In the genomic region with DNA sequence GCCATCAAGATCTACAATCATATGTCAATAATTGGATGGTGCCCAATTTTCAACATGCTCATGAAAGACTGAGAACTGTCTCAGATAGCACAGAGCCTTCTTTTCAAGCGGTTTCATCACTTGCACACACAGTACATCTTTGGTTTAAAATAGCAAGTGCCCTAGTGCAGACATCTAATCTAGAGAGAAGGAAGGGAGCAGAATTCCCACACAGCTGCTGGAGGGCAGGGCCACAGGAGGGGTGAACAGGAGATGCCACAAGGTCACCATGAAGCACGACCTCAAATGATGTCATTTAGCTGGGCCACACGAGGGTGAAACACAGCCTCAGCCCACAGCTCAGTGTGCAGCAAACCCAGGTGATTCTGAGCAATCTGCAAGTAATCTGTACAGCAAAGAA, we compare ENCODE assay signal across 1 cellular context.
TF ChIP-seq lines count a peak whose summit lies in the region.

No MANE protein-coding gene starts in this region.

TF ChIP-seq in SK-N-SH treated with all-trans-retinoic acid at 6 μM for 48 hours, 23 proteins besides CTCF, POLR2A, EP300 and RAD21 (continued from another document):
- TF ChIP-seq, protein P1, sequence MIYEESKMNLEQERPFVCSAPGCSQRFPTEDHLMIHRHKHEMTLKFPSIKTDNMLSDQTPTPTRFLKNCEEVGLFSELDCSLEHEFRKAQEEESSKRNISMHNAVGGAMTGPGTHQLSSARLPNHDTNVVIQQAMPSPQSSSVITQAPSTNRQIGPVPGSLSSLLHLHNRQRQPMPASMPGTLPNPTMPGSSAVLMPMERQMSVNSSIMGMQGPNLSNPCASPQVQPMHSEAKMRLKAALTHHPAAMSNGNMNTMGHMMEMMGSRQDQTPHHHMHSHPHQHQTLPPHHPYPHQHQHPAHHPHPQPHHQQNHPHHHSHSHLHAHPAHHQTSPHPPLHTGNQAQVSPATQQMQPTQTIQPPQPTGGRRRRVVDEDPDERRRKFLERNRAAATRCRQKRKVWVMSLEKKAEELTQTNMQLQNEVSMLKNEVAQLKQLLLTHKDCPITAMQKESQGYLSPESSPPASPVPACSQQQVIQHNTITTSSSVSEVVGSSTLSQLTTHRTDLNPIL (CRISPR knock-in tag; IDR thresholded peaks at IDR 0.05; ENCODE audit: low read depth), result no peak
- TF ChIP-seq, protein P2, sequence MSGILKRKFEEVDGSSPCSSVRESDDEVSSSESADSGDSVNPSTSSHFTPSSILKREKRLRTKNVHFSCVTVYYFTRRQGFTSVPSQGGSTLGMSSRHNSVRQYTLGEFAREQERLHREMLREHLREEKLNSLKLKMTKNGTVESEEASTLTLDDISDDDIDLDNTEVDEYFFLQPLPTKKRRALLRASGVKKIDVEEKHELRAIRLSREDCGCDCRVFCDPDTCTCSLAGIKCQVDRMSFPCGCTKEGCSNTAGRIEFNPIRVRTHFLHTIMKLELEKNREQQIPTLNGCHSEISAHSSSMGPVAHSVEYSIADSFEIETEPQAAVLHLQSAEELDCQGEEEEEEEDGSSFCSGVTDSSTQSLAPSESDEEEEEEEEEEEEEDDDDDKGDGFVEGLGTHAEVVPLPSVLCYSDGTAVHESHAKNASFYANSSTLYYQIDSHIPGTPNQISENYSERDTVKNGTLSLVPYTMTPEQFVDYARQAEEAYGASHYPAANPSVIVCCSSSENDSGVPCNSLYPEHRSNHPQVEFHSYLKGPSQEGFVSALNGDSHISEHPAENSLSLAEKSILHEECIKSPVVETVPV (CRISPR knock-in tag; IDR thresholded peaks at IDR 0.05), result no peak
- TF ChIP-seq, protein P3, sequence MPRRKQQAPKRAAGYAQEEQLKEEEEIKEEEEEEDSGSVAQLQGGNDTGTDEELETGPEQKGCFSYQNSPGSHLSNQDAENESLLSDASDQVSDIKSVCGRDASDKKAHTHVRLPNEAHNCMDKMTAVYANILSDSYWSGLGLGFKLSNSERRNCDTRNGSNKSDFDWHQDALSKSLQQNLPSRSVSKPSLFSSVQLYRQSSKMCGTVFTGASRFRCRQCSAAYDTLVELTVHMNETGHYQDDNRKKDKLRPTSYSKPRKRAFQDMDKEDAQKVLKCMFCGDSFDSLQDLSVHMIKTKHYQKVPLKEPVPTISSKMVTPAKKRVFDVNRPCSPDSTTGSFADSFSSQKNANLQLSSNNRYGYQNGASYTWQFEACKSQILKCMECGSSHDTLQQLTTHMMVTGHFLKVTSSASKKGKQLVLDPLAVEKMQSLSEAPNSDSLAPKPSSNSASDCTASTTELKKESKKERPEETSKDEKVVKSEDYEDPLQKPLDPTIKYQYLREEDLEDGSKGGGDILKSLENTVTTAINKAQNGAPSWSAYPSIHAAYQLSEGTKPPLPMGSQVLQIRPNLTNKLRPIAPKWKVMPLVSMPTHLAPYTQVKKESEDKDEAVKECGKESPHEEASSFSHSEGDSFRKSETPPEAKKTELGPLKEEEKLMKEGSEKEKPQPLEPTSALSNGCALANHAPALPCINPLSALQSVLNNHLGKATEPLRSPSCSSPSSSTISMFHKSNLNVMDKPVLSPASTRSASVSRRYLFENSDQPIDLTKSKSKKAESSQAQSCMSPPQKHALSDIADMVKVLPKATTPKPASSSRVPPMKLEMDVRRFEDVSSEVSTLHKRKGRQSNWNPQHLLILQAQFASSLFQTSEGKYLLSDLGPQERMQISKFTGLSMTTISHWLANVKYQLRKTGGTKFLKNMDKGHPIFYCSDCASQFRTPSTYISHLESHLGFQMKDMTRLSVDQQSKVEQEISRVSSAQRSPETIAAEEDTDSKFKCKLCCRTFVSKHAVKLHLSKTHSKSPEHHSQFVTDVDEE (CRISPR knock-in tag; IDR thresholded peaks at IDR 0.05), result no peak
- TF ChIP-seq TOX (CRISPR knock-in tag; IDR thresholded peaks at IDR 0.05; ENCODE audit: borderline replicate concordance) (no peak), ESRRG (CRISPR knock-in tag; IDR thresholded peaks at IDR 0.05) (no peak), ZNF70 (CRISPR knock-in tag; IDR thresholded peaks at IDR 0.05) (no peak), PPARA (CRISPR knock-in tag; IDR thresholded peaks at IDR 0.05; ENCODE audit: borderline replicate concordance) (no peak), GLIS3 (CRISPR knock-in tag; IDR thresholded peaks at IDR 0.05) (no peak)
TF ChIP-seq in SK-N-SH treated with all-trans-retinoic acid at 6 μM for 48 hours: peak in this region for 0.
